In genomic region chr21:43331962-43332458, GRCh38 we compare ENCODE assay signal across 9 cellular contexts.
DNase-seq lines count a peak whose midpoint lies in the region; ATAC-seq and TF ChIP-seq lines count a peak whose summit lies in the region.
"Had no signal": no experiment of that assay in that cellular context is flagged by ENCODE, and none has a peak within 500 bp of the region (broad histone marks: within the 10 kb centered on the region; RNA-seq: fewer than 3 reads in every experiment).

No MANE protein-coding gene starts in this region.

- H3K27ac ChIP-seq in coronary artery (peak overlapping the region in 1 of 2 donors; percentile 84), lower lobe of right lung (peak overlapping the region; percentile 81), sigmoid colon (peak overlapping the region in 1 of 4 donors; percentile 1), Peyer's patch (peak overlapping the region in 1 of 4 donors; percentile 45)
- H3K27ac ChIP-seq: ascending aorta had no signal

- H3K4me1 ChIP-seq in lower lobe of right lung = peaks cover 22% of the 10 kb centered on the region
- H3K4me1 ChIP-seq in sigmoid colon = peaks cover 0 to 22% (median 21%) of the 10 kb centered on the region in 4 donors
- peaks cover 0 to 14% (median 0%) of the 10 kb centered on the region in 4 donors for H3K4me1 ChIP-seq in Peyer's patch
- H3K4me1 ChIP-seq: ascending aorta had no signal

- peak; percentile 53 to 81 for ATAC-seq in lower lobe of right lung

- WGBS in sigmoid colon, 2 donors = 41 to 70% methylated on average over 14 of the region's 14 CpGs

- TF ChIP-seq CTCF in coronary artery (IDR thresholded peaks at IDR 0.05) (no peak), lower lobe of right lung (IDR thresholded peaks at IDR 0.05) (no peak), sigmoid colon (IDR thresholded peaks at IDR 0.05) (no peak), Peyer's patch (IDR thresholded peaks at IDR 0.05) (no peak)

- no peaks in the 10 kb centered on the region for H3K9me3 ChIP-seq in lower lobe of right lung
- no peaks in the 10 kb centered on the region for H3K9me3 ChIP-seq in sigmoid colon
- H3K9me3 ChIP-seq in Peyer's patch = no peaks in the 10 kb centered on the region
- H3K9me3 ChIP-seq: ascending aorta had no signal

- TF ChIP-seq EP300 in sigmoid colon (IDR thresholded peaks at IDR 0.05) = peak in 1 of 4 donors; percentile 45

- DNase-seq in SHP77 (lab: John Stamatoyannopoulos, UW) (peak; percentile 68 to 75), SHP77 treated with DMSO at 0.1 percent for 48 hours (lab: John Stamatoyannopoulos, UW) (no peak), coronary artery (ENCODE audit: low spot score) (no peak), lower lobe of right lung (peak; percentile 71), ureter (ENCODE audit: low spot score) (peak; percentile 70), T-helper 9 cell (no peak), sigmoid colon (no peak), Peyer's patch (no peak)

- H3K4me3 ChIP-seq in coronary artery (peak overlapping the region; percentile 14), lower lobe of right lung (no peak overlapping the region), sigmoid colon (no peak overlapping the region), Peyer's patch (no peak overlapping the region)
- H3K4me3 ChIP-seq: ascending aorta had no signal

- no peaks in the 10 kb centered on the region for H3K27me3 ChIP-seq in lower lobe of right lung (ENCODE audit: low read depth)
- H3K27me3 ChIP-seq in sigmoid colon = no peaks in the 10 kb centered on the region
- H3K27me3 ChIP-seq in Peyer's patch = no peaks in the 10 kb centered on the region
- H3K27me3 ChIP-seq: ascending aorta had no signal

- TF ChIP-seq POLR2A in sigmoid colon (IDR thresholded peaks at IDR 0.05) = no peak
- TF ChIP-seq POLR2A in Peyer's patch (IDR thresholded peaks at IDR 0.05) = no peak

- intact Hi-C loops in lower lobe of right lung (cut with DNase I) (no loop called here), sigmoid colon (cut with DNase I) (no loop called here)

- H3K36me3 ChIP-seq in lower lobe of right lung (no peaks in the 10 kb centered on the region), sigmoid colon (no peaks in the 10 kb centered on the region), Peyer's patch (no peaks in the 10 kb centered on the region)
- H3K36me3 ChIP-seq: ascending aorta had no signal

Comparison
In these comparisons a context has a peak if more than half of its experiments do, and no peak if none do; other contexts are left out.
1. DNase-seq: peak in SHP77 (2 of 2), lower lobe of right lung (single experiment) and ureter (single experiment); none in SHP77 treated with DMSO at 0.1 percent for 48 hours (single experiment), coronary artery (single experiment), T-helper 9 cell (single experiment), sigmoid colon (single experiment) and Peyer's patch (0 of 3).